In the genomic region with DNA sequence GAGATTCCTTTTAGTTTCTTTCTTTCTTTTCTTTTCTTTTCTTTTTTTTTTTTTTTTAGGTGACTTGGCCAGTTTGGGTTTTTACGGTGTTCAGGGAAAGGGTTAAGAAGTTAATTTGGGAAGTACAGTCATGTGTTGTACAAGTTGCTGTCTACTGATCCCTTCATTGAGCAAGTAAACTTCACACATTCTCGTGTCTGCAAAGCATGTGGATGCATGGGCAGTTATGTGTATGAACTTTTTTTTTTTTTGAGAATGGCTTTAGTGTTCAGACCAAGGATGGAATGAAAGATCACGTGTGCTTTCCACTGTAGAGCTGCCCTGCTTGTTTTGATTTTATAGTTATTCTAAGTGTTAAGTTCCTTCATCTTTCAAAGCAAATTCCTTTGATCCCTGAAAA, we compare ENCODE assay signal across 13 cellular contexts.
A peak's percentile ranks its signal among the peaks of the same experiment; 100 is the strongest.
DNase-seq lines count a peak whose midpoint lies in the region; ATAC-seq and TF ChIP-seq lines count a peak whose summit lies in the region.
"Had no signal": no experiment of that assay in that cellular context is flagged by ENCODE, and none has a peak within 500 bp of the region (broad histone marks: within the 10 kb centered on the region; RNA-seq: fewer than 3 reads in every experiment).

No MANE protein-coding gene starts in this region.

- H3K9ac ChIP-seq in adipocyte (ENCODE audit: low read length) (peak overlapping the region; percentile 40), stomach smooth muscle (ENCODE audit: low read length in 2 of 2) (peak overlapping the region in 1 of 2 donors; percentile 17)

- no peak for TF ChIP-seq CTCF in foreskin keratinocyte (conservative IDR thresholded peaks at IDR 0.05)

- DNase-seq in HCEC 1CT (peak; percentile 39), adipocyte (ENCODE audit: low read depth) (peak; percentile 47), foreskin keratinocyte (no peak), DMS114 treated with DMSO at 0.1 percent for 48 hours (lab: John Stamatoyannopoulos, UW; ENCODE audit: unreplicated experiment) (no peak), NCI-H748 treated with DMSO at 0.1 percent for 48 hours (lab: John Stamatoyannopoulos, UW) (no peak), ureter (ENCODE audit: low spot score) (no peak)
- no peak for DNase-seq in stimulated activated CD4-positive, alpha-beta T cell treated with anti-CD3 and anti-CD28 coated beads, Interleukin-12 subunit alpha, Interleukin-12 subunit beta, amount 100 ng/mL, for 4 hours
- DNase-seq: activated CD4-positive, alpha-beta T cell treated with anti-CD3 and anti-CD28 coated beads, Interleukin-2, amount 10 ng/mL, durations not matched to agents 7 days and 5 days; activated effector memory CD4-positive, alpha-beta T cell treated with Interleukin-2 at 50 U/mL for 16 hours; immature natural killer cell; NCI-H1105 had no signal

- no peaks in the 10 kb centered on the region for H3K36me3 ChIP-seq in adipocyte (ENCODE audit: control insufficient read depth, insufficient read depth, low read length, severe bottlenecking)
- H3K36me3 ChIP-seq in stomach smooth muscle (ENCODE audit: control insufficient read depth in 2 of 2, insufficient read depth in 2 of 2, low read length in 2 of 2): no peaks in the 10 kb centered on the region
- H3K36me3 ChIP-seq: cardiac muscle cell had no signal

- peaks cover 59% of the 10 kb centered on the region for H3K4me1 ChIP-seq in adipocyte (ENCODE audit: control insufficient read depth, insufficient read depth, low read length)
- H3K4me1 ChIP-seq in foreskin keratinocyte: peaks cover 49% of the 10 kb centered on the region
- H3K4me1 ChIP-seq in stomach smooth muscle (ENCODE audit: control insufficient read depth, insufficient read depth, low read length): peaks cover 43% of the 10 kb centered on the region

- H3K27me3 ChIP-seq in adipocyte (replicated peaks; ENCODE audit: control insufficient read depth, insufficient read depth, low read length): no peaks in the 10 kb centered on the region
- no peaks in the 10 kb centered on the region for H3K27me3 ChIP-seq in foreskin keratinocyte
- H3K27me3 ChIP-seq in stomach smooth muscle (ENCODE audit: control insufficient read depth in 1 of 2, insufficient read depth in 2 of 2, low read length in 2 of 2): no peaks in the 10 kb centered on the region
- H3K27me3 ChIP-seq: cardiac muscle cell had no signal

- ATAC-seq in foreskin keratinocyte: no peak

- H3K4me3 ChIP-seq in adipocyte (ENCODE audit: low read length): peak overlapping the region; percentile 25
- H3K4me3 ChIP-seq in stomach smooth muscle (ENCODE audit: low read length in 2 of 2): no peak overlapping the region
- H3K4me3 ChIP-seq: cardiac muscle cell had no signal

- H3K27ac ChIP-seq in foreskin keratinocyte (peak overlapping the region; percentile 72), stomach smooth muscle (ENCODE audit: low read length) (peak overlapping the region; percentile 49)
- H3K27ac ChIP-seq: cardiac muscle cell had no signal

- no peaks in the 10 kb centered on the region for H3K9me3 ChIP-seq in adipocyte (ENCODE audit: control insufficient read depth, low read length)
- no peaks in the 10 kb centered on the region for H3K9me3 ChIP-seq in stomach smooth muscle (ENCODE audit: control insufficient read depth in 2 of 2, low read length in 2 of 2)

Comparison
In these comparisons a context has a peak if more than half of its experiments do, and no peak if none do; other contexts are left out.
1. DNase-seq: peak in HCEC 1CT (single experiment) and adipocyte (single experiment); none in foreskin keratinocyte (0 of 2), DMS114 treated with DMSO at 0.1 percent for 48 hours (single experiment), stimulated activated CD4-positive, alpha-beta T cell treated with anti-CD3 and anti-CD28 coated beads, Interleukin-12 subunit alpha, Interleukin-12 subunit beta, amount 100 ng/mL, for 4 hours (single experiment), NCI-H748 treated with DMSO at 0.1 percent for 48 hours (single experiment) and ureter (single experiment).